Comparison of ENCODE assay signal across 11 cellular contexts in genomic region chr2:199315299-199316179, GRCh38.
DNase-seq lines count a peak whose midpoint lies in the region; ATAC-seq and TF ChIP-seq lines count a peak whose summit lies in the region.
"Had no signal": no experiment of that assay in that cellular context is flagged by ENCODE, and none has a peak within 500 bp of the region (broad histone marks: within the 10 kb centered on the region; RNA-seq: fewer than 3 reads in every experiment).

No MANE protein-coding gene starts in this region.

- H3K4me3 Mint-ChIP-seq in endothelial cell (ENCODE audit: unreplicated experiment) (no peak overlapping the region), neural progenitor cell (no peak overlapping the region), mesothelial cell of epicardium (no peak overlapping the region)
- H3K4me3 Mint-ChIP-seq in activated T-cell treated with anti-CD3 and anti-CD28 coated beads, Interleukin-2, amount 50 U/mL, for 72 hours = no peak overlapping the region
- H3K4me3 Mint-ChIP-seq: central memory CD8-positive, alpha-beta T cell had no signal

- H3K79me2 ChIP-seq in SK-N-SH (ENCODE audit: insufficient read depth) = no peaks in the 10 kb centered on the region
- no peaks in the 10 kb centered on the region for H3K79me2 ChIP-seq in OCI-LY7 (ENCODE audit: insufficient read depth, low read depth, low read length)
- no peaks in the 10 kb centered on the region for H3K79me2 ChIP-seq in neural progenitor cell (ENCODE audit: low read depth)
- H3K79me2 ChIP-seq: parathyroid adenoma had no signal

- H3K27ac ChIP-seq in SK-N-SH (ENCODE audit: low read depth in 2 of 2, low read length in 1 of 2) (no peak overlapping the region), OCI-LY7 (ENCODE audit: low read depth, low read length, poor library complexity, severe bottlenecking) (no peak overlapping the region), neural progenitor cell (no peak overlapping the region)
- H3K27ac ChIP-seq: parathyroid adenoma had no signal

- H3K9me2 ChIP-seq in SK-N-SH = no peaks in the 10 kb centered on the region
- no peaks in the 10 kb centered on the region for H3K9me2 ChIP-seq in OCI-LY7 (ENCODE audit: insufficient read depth, low read length)

- no peak for TF ChIP-seq EP300 in SK-N-SH (IDR thresholded peaks at IDR 0.05; ENCODE audit: borderline replicate concordance in 1 of 2, low read depth in 1 of 2, low read length in 1 of 2)

- 0% methylated on average over 1 of the region's 1 CpG for WGBS in SK-N-SH (ENCODE audit: low lambda C conversion rate)

- no peaks in the 10 kb centered on the region for H3K9me3 Mint-ChIP-seq in endothelial cell (ENCODE audit: unreplicated experiment)
- H3K9me3 Mint-ChIP-seq in neural progenitor cell = no peaks in the 10 kb centered on the region
- H3K9me3 Mint-ChIP-seq in activated T-cell treated with anti-CD3 and anti-CD28 coated beads, Interleukin-2, amount 50 U/mL, for 72 hours = peaks cover 0 to 5% of the 10 kb centered on the region in 2 donors
- no peaks in the 10 kb centered on the region for H3K9me3 Mint-ChIP-seq in mesothelial cell of epicardium

- H3K27me3 Mint-ChIP-seq in endothelial cell (ENCODE audit: unreplicated experiment) (no peaks in the 10 kb centered on the region), neural progenitor cell (ENCODE audit: insufficient read depth, low read depth) (no peaks in the 10 kb centered on the region), mesothelial cell of epicardium (ENCODE audit: low read depth) (no peaks in the 10 kb centered on the region)
- peaks cover 6% of the 10 kb centered on the region for H3K27me3 Mint-ChIP-seq in activated T-cell treated with anti-CD3 and anti-CD28 coated beads, Interleukin-2, amount 50 U/mL, for 72 hours (ENCODE audit: low read depth)
- H3K27me3 Mint-ChIP-seq: central memory CD8-positive, alpha-beta T cell had no signal

- H3K4me1 ChIP-seq in SK-N-SH (ENCODE audit: control insufficient read depth in 1 of 2, insufficient read depth in 2 of 2, low read depth in 1 of 2, low read length in 1 of 2) (no peaks in the 10 kb centered on the region; a peak in 1 of 4 replicates), OCI-LY7 (ENCODE audit: insufficient read depth, low read length, poor library complexity, severe bottlenecking) (peaks cover 29% of the 10 kb centered on the region), neural progenitor cell (peaks cover under 1% of the 10 kb centered on the region)
- H3K4me1 ChIP-seq: parathyroid adenoma had no signal

- no TSS peak for BruUV-seq in OCI-LY7 (replicated peaks; lab: Mats Ljungman, UMichigan)

- H3K36me3 ChIP-seq in SK-N-SH (replicated peaks in 1 of 2; ENCODE audit: control insufficient read depth in 1 of 2, insufficient read depth in 2 of 2, low read length in 1 of 2) (no peaks in the 10 kb centered on the region), OCI-LY7 (ENCODE audit: insufficient read depth, low read length) (peaks cover 88% of the 10 kb centered on the region), neural progenitor cell (no peaks in the 10 kb centered on the region)

- POLR2A ChIA-PET in SK-N-SH (lab: Yijun Ruan, JAX) = no interaction called here
- POLR2A ChIA-PET in OCI-LY7 (lab: Charles Lee) = no interaction called here

- no peaks in the 10 kb centered on the region for H4K20me1 ChIP-seq in SK-N-SH (ENCODE audit: insufficient read depth)
- no peaks in the 10 kb centered on the region for H4K20me1 ChIP-seq in OCI-LY7 (ENCODE audit: insufficient read depth, low read length)
- peaks cover 10% of the 10 kb centered on the region for H4K20me1 ChIP-seq in neural progenitor cell (ENCODE audit: low read depth)

- DNase-seq in SK-N-SH = no peak
- peak; percentile 58 for DNase-seq in OCI-LY7 (ENCODE audit: low spot score)
- DNase-seq in endothelial cell (ENCODE audit: low spot score) = peak; percentile 43
- DNase-seq in neural progenitor cell (ENCODE audit: low spot score) = peak; percentile 70
- no peak for DNase-seq in activated T-cell treated with anti-CD3 and anti-CD28 coated beads, Interleukin-2, amount 50 U/mL, for 72 hours
- no peak for DNase-seq in mesothelial cell of epicardium (ENCODE audit: low spot score in 2 of 2, unreplicated experiment in 2 of 2)
- DNase-seq in Right ventricle myocardium superior = no peak
- DNase-seq: NCI-H1092 treated with DMSO at 0.1 percent for 48 hours had no signal

- H3K36me3 Mint-ChIP-seq in endothelial cell (ENCODE audit: low read depth, unreplicated experiment) (no peaks in the 10 kb centered on the region), neural progenitor cell (peaks cover 4% of the 10 kb centered on the region), mesothelial cell of epicardium (no peaks in the 10 kb centered on the region)
- H3K36me3 Mint-ChIP-seq in activated T-cell treated with anti-CD3 and anti-CD28 coated beads, Interleukin-2, amount 50 U/mL, for 72 hours (ENCODE audit: insufficient read depth in 2 of 2) = no peaks in the 10 kb centered on the region

- TF ChIP-seq CTCF in SK-N-SH (IDR thresholded peaks at IDR 0.05) (no peak), OCI-LY7 (conservative IDR thresholded peaks at IDR 0.05; ENCODE audit: low read length) (no peak), endothelial cell (IDR thresholded peaks at IDR 0.05; ENCODE audit: unreplicated experiment) (no peak), neural progenitor cell (IDR thresholded peaks at IDR 0.05) (no peak), mesothelial cell of epicardium (IDR thresholded peaks at IDR 0.05; ENCODE audit: unreplicated experiment) (no peak)

- H3K9ac ChIP-seq in SK-N-SH = no peak overlapping the region
- H3K9ac ChIP-seq in neural progenitor cell = no peak overlapping the region
- H3K9ac ChIP-seq: parathyroid adenoma had no signal

- no peaks in the 10 kb centered on the region for H3K9me3 ChIP-seq in SK-N-SH
- H3K9me3 ChIP-seq in OCI-LY7 (ENCODE audit: low read length) = peaks cover 4% of the 10 kb centered on the region; the same call in 1 of the 2 replicates
- no peaks in the 10 kb centered on the region for H3K9me3 ChIP-seq in neural progenitor cell (ENCODE audit: low read depth)

- H3K27me3 ChIP-seq in SK-N-SH (ENCODE audit: insufficient read depth) (no peaks in the 10 kb centered on the region), neural progenitor cell (no peaks in the 10 kb centered on the region)

- CTCF ChIA-PET in SK-N-SH (lab: Yijun Ruan, JAX) (no interaction called here), OCI-LY7 (lab: Charles Lee; ENCODE audit: unreplicated experiment) (no interaction called here)

- H3K4me3 ChIP-seq in SK-N-SH (ENCODE audit: low read depth in 2 of 2, low read length in 1 of 2) (no peak overlapping the region), OCI-LY7 (ENCODE audit: low read depth, low read length, poor library complexity, severe bottlenecking) (no peak overlapping the region), neural progenitor cell (no peak overlapping the region)

- H3K27ac Mint-ChIP-seq in endothelial cell (ENCODE audit: unreplicated experiment) (no peak overlapping the region), neural progenitor cell (no peak overlapping the region), mesothelial cell of epicardium (no peak overlapping the region)
- no peak overlapping the region for H3K27ac Mint-ChIP-seq in activated T-cell treated with anti-CD3 and anti-CD28 coated beads, Interleukin-2, amount 50 U/mL, for 72 hours

- no peaks in the 10 kb centered on the region for H3F3A ChIP-seq in SK-N-SH (replicated peaks; ENCODE audit: insufficient read depth)
- no peaks in the 10 kb centered on the region for H3F3A ChIP-seq in neural progenitor cell (ENCODE audit: low read depth)

- H2AFZ ChIP-seq in SK-N-SH (ENCODE audit: low read depth) (no peak overlapping the region), OCI-LY7 (ENCODE audit: low read length) (no peak overlapping the region), neural progenitor cell (replicated peaks) (no peak overlapping the region)
- H2AFZ ChIP-seq: parathyroid adenoma had no signal

- no peak for TF ChIP-seq RAD21 in SK-N-SH (IDR thresholded peaks at IDR 0.05; ENCODE audit: low read length)

- H3K4me2 ChIP-seq in SK-N-SH = no peak overlapping the region
- no peak overlapping the region for H3K4me2 ChIP-seq in OCI-LY7 (ENCODE audit: low read length)
- no peak overlapping the region for H3K4me2 ChIP-seq in neural progenitor cell

- intact Hi-C loops in OCI-LY7 (cut with micrococcal nuclease; ENCODE audit: unreplicated experiment) = no loop called here
- intact Hi-C loops in Right ventricle myocardium superior (cut with DNase I) = no loop called here

- H3K4me1 Mint-ChIP-seq in endothelial cell (ENCODE audit: unreplicated experiment) (no peaks in the 10 kb centered on the region), neural progenitor cell (peaks cover 12% of the 10 kb centered on the region), mesothelial cell of epicardium (no peaks in the 10 kb centered on the region)
- H3K4me1 Mint-ChIP-seq in activated T-cell treated with anti-CD3 and anti-CD28 coated beads, Interleukin-2, amount 50 U/mL, for 72 hours (ENCODE audit: low read depth) = no peaks in the 10 kb centered on the region
- H3K4me1 Mint-ChIP-seq: central memory CD8-positive, alpha-beta T cell had no signal

- no peak for ATAC-seq in SK-N-SH treated with all-trans-retinoic acid at 6 μM for 48 hours
- no peak for ATAC-seq in activated T-cell treated with anti-CD3 and anti-CD28 coated beads, Interleukin-2, amount 50 U/mL, for 72 hours (replicated peaks in 1 of 2)
- ATAC-seq in Right ventricle myocardium superior (ENCODE audit: poor library complexity) = no peak

TF ChIP-seq in SK-N-SH treated with all-trans-retinoic acid at 6 μM for 48 hours, 23 proteins besides CTCF, POLR2A, EP300 and RAD21:
- TF ChIP-seq RARB (CRISPR knock-in tag; IDR thresholded peaks at IDR 0.05) = no peak
- no peak for TF ChIP-seq CSDC2 (CRISPR knock-in tag; IDR thresholded peaks at IDR 0.05)
- TF ChIP-seq GLIS3 (CRISPR knock-in tag; IDR thresholded peaks at IDR 0.05) = no peak

Comparison
In these comparisons a context has a peak if more than half of its experiments do, and no peak if none do; other contexts are left out.
1. DNase-seq: peak in OCI-LY7 (single experiment), endothelial cell (single experiment) and neural progenitor cell (single experiment); none in SK-N-SH (single experiment), activated T-cell treated with anti-CD3 and anti-CD28 coated beads, Interleukin-2, amount 50 U/mL, for 72 hours (0 of 2), mesothelial cell of epicardium (0 of 2) and Right ventricle myocardium superior (single experiment).